ENCODE assay signal across 11 cellular contexts in genomic region chr11:126188332-126189108, GRCh38. TPM values are rescaled to one million over a fixed set of nuclear protein-coding genes. Genes with fewer than 3 reads are reported as not detected.
A peak's percentile ranks its signal among the peaks of the same experiment; 100 is the strongest.
DNase-seq lines count a peak whose midpoint lies in the region; ATAC-seq lines count a peak whose summit lies in the region.
"Had no signal": no experiment of that assay in that cellular context is flagged by ENCODE, and none has a peak within 500 bp of the region (broad histone marks: within the 10 kb centered on the region; RNA-seq: fewer than 3 reads in every experiment).

No MANE protein-coding gene starts in this region.

- peak overlapping the region; percentile 82 for H3K4me2 ChIP-seq in BLaER1

- peaks cover 7% of the 10 kb centered on the region for H3K4me1 Mint-ChIP-seq in activated T-helper 1 cell treated with anti-CD3 and anti-CD28 coated beads, Interleukin-12 subunit alpha, Interleukin-12 subunit beta, Interleukin-2, Interleukin-4 antibody, amounts not matched to agents 30 ng/mL and 10 ng/mL and 1 ng/mL, durations not matched to agents 14 hours and 24 hours and 36 hours (ENCODE audit: low read depth)
- H3K4me1 Mint-ChIP-seq in activated naive CD4-positive, alpha-beta T cell treated with anti-CD3 and anti-CD28 coated beads for 36 hours (ENCODE audit: low read depth), result no peaks in the 10 kb centered on the region

- H3K4me3 ChIP-seq in BLaER1, result no peak overlapping the region
- peak overlapping the region; percentile 31 for H3K4me3 ChIP-seq in Jurkat, Clone E6-1 (ENCODE audit: low read length)

- peaks cover 45% of the 10 kb centered on the region for H3K36me3 ChIP-seq in BLaER1

- no peak overlapping the region for H3K4me3 Mint-ChIP-seq in activated T-helper 1 cell treated with anti-CD3 and anti-CD28 coated beads, Interleukin-12 subunit alpha, Interleukin-12 subunit beta, Interleukin-2, Interleukin-4 antibody, amounts not matched to agents 30 ng/mL and 10 ng/mL and 1 ng/mL, durations not matched to agents 14 hours and 24 hours and 36 hours
- H3K4me3 Mint-ChIP-seq in activated naive CD4-positive, alpha-beta T cell treated with anti-CD3 and anti-CD28 coated beads for 36 hours, result no peak overlapping the region
- H3K4me3 Mint-ChIP-seq: activated naive CD8-positive, alpha-beta T cell had no signal

- no peaks in the 10 kb centered on the region for H3K27me3 ChIP-seq in BLaER1

- no peak overlapping the region for H3K27ac Mint-ChIP-seq in activated T-helper 1 cell treated with anti-CD3 and anti-CD28 coated beads, Interleukin-12 subunit alpha, Interleukin-12 subunit beta, Interleukin-2, Interleukin-4 antibody, amounts not matched to agents 30 ng/mL and 10 ng/mL and 1 ng/mL, durations not matched to agents 14 hours and 24 hours and 36 hours
- H3K27ac Mint-ChIP-seq in activated naive CD4-positive, alpha-beta T cell treated with anti-CD3 and anti-CD28 coated beads for 36 hours, result no peak overlapping the region
- H3K27ac Mint-ChIP-seq: activated naive CD8-positive, alpha-beta T cell had no signal

- ATAC-seq in GM19043 (IDR thresholded peaks at IDR 0.05; ENCODE audit: low read depth, unreplicated experiment), result peak; percentile 89
- peak; percentile 79 for ATAC-seq in HG02678 (IDR thresholded peaks at IDR 0.05; ENCODE audit: unreplicated experiment)
- ATAC-seq: HCT116 had no signal

- no peak overlapping the region; the same call in 1 of the 2 replicates for H3K9ac ChIP-seq in BLaER1

- peak; percentile 85 for DNase-seq in Jurkat, Clone E6-1 (ENCODE audit: low read depth, low spot score)
- DNase-seq in GDM1 (lab: John Stamatoyannopoulos, UW), result no peak
- DNase-seq in activated T-helper 1 cell treated with anti-CD3 and anti-CD28 coated beads, Interleukin-12 subunit alpha, Interleukin-12 subunit beta, Interleukin-2, Interleukin-4 antibody, amounts not matched to agents 30 ng/mL and 10 ng/mL and 1 ng/mL, durations not matched to agents 14 hours and 24 hours and 36 hours (ENCODE audit: low spot score), result no peak
- DNase-seq in hypothalamus (lab: John Stamatoyannopoulos, UW), result no peak
- DNase-seq in activated naive CD4-positive, alpha-beta T cell treated with anti-CD3 and anti-CD28 coated beads for 36 hours, result no peak
- DNase-seq: NCI-H1930 had no signal

- H3K27ac ChIP-seq in BLaER1, result peak overlapping the region; percentile 52

- intact Hi-C loops in activated T-helper 1 cell treated with anti-CD3 and anti-CD28 coated beads, Interleukin-12 subunit alpha, Interleukin-12 subunit beta, Interleukin-2, Interleukin-4 antibody, amounts not matched to agents 30 ng/mL and 10 ng/mL and 1 ng/mL, durations not matched to agents 14 hours and 24 hours and 36 hours (cut with micrococcal nuclease), result no loop called here
- intact Hi-C loops in activated naive CD4-positive, alpha-beta T cell treated with anti-CD3 and anti-CD28 coated beads for 36 hours (cut with micrococcal nuclease), result no loop called here

- peaks cover 61% of the 10 kb centered on the region for H3K4me1 ChIP-seq in BLaER1

- H4K20me1 ChIP-seq in BLaER1, result peaks cover 27% of the 10 kb centered on the region

- CTCF ChIA-PET in activated naive CD4-positive, alpha-beta T cell treated with anti-CD3 and anti-CD28 coated beads for 36 hours (lab: Charles Lee), result interaction anchor here (0.6 kb wide), 1 partner anchor 272 kb away, joined by 3 read pairs; no protein-coding TSS in a partner anchor

- H3K27me3 Mint-ChIP-seq in activated T-helper 1 cell treated with anti-CD3 and anti-CD28 coated beads, Interleukin-12 subunit alpha, Interleukin-12 subunit beta, Interleukin-2, Interleukin-4 antibody, amounts not matched to agents 30 ng/mL and 10 ng/mL and 1 ng/mL, durations not matched to agents 14 hours and 24 hours and 36 hours (ENCODE audit: insufficient read depth), result no peaks in the 10 kb centered on the region
- no peaks in the 10 kb centered on the region for H3K27me3 Mint-ChIP-seq in activated naive CD4-positive, alpha-beta T cell treated with anti-CD3 and anti-CD28 coated beads for 36 hours (ENCODE audit: low read depth)
- H3K27me3 Mint-ChIP-seq: activated naive CD8-positive, alpha-beta T cell had no signal

- H3K9me3 ChIP-seq in BLaER1, result no peaks in the 10 kb centered on the region

- no peaks in the 10 kb centered on the region for H3K36me3 Mint-ChIP-seq in activated T-helper 1 cell treated with anti-CD3 and anti-CD28 coated beads, Interleukin-12 subunit alpha, Interleukin-12 subunit beta, Interleukin-2, Interleukin-4 antibody, amounts not matched to agents 30 ng/mL and 10 ng/mL and 1 ng/mL, durations not matched to agents 14 hours and 24 hours and 36 hours (ENCODE audit: low read depth)
- H3K36me3 Mint-ChIP-seq in activated naive CD4-positive, alpha-beta T cell treated with anti-CD3 and anti-CD28 coated beads for 36 hours (ENCODE audit: low read depth), result peaks cover 12% of the 10 kb centered on the region

- no peaks in the 10 kb centered on the region for H3K9me3 Mint-ChIP-seq in activated T-helper 1 cell treated with anti-CD3 and anti-CD28 coated beads, Interleukin-12 subunit alpha, Interleukin-12 subunit beta, Interleukin-2, Interleukin-4 antibody, amounts not matched to agents 30 ng/mL and 10 ng/mL and 1 ng/mL, durations not matched to agents 14 hours and 24 hours and 36 hours
- H3K9me3 Mint-ChIP-seq in activated naive CD4-positive, alpha-beta T cell treated with anti-CD3 and anti-CD28 coated beads for 36 hours, result no peaks in the 10 kb centered on the region

RNA-seq across cellular contexts. Expression of gene RPUSD4, which starts 22.9 kb away (rescaled TPM):
- polyA plus RNA-seq in Jurkat, Clone E6-1 (2012; ENCODE audit: insufficient read depth, insufficient read length), result 41.0 TPM
- 49.2 and 49.8 TPM in 2 replicates for total RNA-seq in activated T-helper 1 cell treated with anti-CD3 and anti-CD28 coated beads, Interleukin-12 subunit alpha, Interleukin-12 subunit beta, Interleukin-2, Interleukin-4 antibody, amounts not matched to agents 30 ng/mL and 10 ng/mL and 1 ng/mL, durations not matched to agents 14 hours and 24 hours and 36 hours
- 10 to 100 TPM; 33.0 to 34.7 TPM for total RNA-seq in activated naive CD4-positive, alpha-beta T cell treated with anti-CD3 and anti-CD28 coated beads for 36 hours

RNA-seq across cellular contexts. Expression of gene FAM118B, which starts 23.1 kb away (rescaled TPM):
- polyA plus RNA-seq in Jurkat, Clone E6-1 (2012; ENCODE audit: insufficient read depth, insufficient read length), result 26.5 TPM
- total RNA-seq in activated T-helper 1 cell treated with anti-CD3 and anti-CD28 coated beads, Interleukin-12 subunit alpha, Interleukin-12 subunit beta, Interleukin-2, Interleukin-4 antibody, amounts not matched to agents 30 ng/mL and 10 ng/mL and 1 ng/mL, durations not matched to agents 14 hours and 24 hours and 36 hours, result 13.2 and 16.4 TPM in 2 replicates
- 1 to 10 TPM; 5.6 to 6.3 TPM for total RNA-seq in activated naive CD4-positive, alpha-beta T cell treated with anti-CD3 and anti-CD28 coated beads for 36 hours
